Comparison of ENCODE assay signal across 14 cellular contexts in the genomic region with DNA sequence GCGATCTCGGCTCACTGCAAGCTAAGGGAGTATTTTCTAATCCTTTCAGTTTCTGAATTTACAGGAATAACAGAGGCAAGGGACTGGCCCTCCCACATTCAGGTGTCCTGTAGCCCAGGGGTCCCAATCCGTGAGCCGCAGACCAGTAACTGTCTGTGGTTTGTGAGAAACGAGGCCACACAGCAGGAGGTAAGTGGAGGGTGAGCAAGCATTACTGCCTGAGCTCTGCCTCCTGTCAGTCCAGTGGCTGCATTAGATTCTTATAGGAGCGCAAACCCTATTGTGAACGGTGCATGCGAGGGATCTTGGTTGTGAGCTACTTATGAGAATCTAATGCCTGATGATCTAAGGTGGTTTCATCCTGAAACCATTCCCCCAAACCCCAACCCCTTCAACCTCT. TPM values are rescaled to one million over a fixed set of nuclear protein-coding genes. Genes with fewer than 3 reads are reported as not detected.
"Had no signal": no experiment of that assay in that cellular context is flagged by ENCODE, and none has a peak within 500 bp of the region (broad histone marks: within the 10 kb centered on the region; RNA-seq: fewer than 3 reads in every experiment).

No MANE protein-coding gene starts in this region.

- H3K27me3 ChIP-seq: stomach, testis had no signal

- H3K27ac ChIP-seq: epithelial cell of prostate, skin epidermis, stomach, testis had no signal

- DNase-seq: activated CD4-positive, alpha-beta T cell treated with anti-CD3 and anti-CD28 coated beads, Interleukin-2, amount 50 U/mL, for 1 hour; activated CD8-positive, alpha-beta memory T cell treated with anti-CD3 and anti-CD28 coated beads for 24 hours; activated naive CD8-positive, alpha-beta T cell treated with anti-CD3 and anti-CD28 coated beads for 36 hours; effector memory CD8-positive, alpha-beta T cell; foreskin melanocyte; left ventricle myocardium superior; nephron progenitor cell; occipital lobe; right cardiac atrium; stomach; testis had no signal

- H3K9me3 ChIP-seq: stomach, testis had no signal

- H3K4me3 ChIP-seq: skin epidermis, stomach, testis had no signal

RNA-seq across cellular contexts. Expression of a gene that starts 9.2 kb away (rescaled TPM):
- total RNA-seq: occipital lobe had no signal

RNA-seq across cellular contexts. Expression of a gene that starts 31.8 kb away (rescaled TPM):
- total RNA-seq: occipital lobe, progenitor cell of endocrine pancreas had no signal
